Comparison of ENCODE assay signal across 13 cellular contexts in genomic region chr20:11445891-11446290, GRCh38.
"Had no signal": no experiment of that assay in that cellular context is flagged by ENCODE, and none has a peak within 500 bp of the region (broad histone marks: within the 10 kb centered on the region; RNA-seq: fewer than 3 reads in every experiment).

No MANE protein-coding gene starts in this region.

- H3K4me3 ChIP-seq: cardiac muscle cell, lower lobe of right lung, smooth muscle cell had no signal

- H3K27ac ChIP-seq: cardiac muscle cell, lower lobe of right lung, parathyroid adenoma, VCaP had no signal

- H3K4me2 ChIP-seq: smooth muscle cell had no signal

- H2AFZ ChIP-seq: parathyroid adenoma had no signal

- H3K27me3 ChIP-seq: cardiac muscle cell had no signal

- H3K79me2 ChIP-seq: parathyroid adenoma had no signal

- DNase-seq: activated CD4-positive, alpha-beta memory T cell treated with anti-CD3 and anti-CD28 coated beads, Interleukin-2, amount 10 ng/mL, durations not matched to agents 7 days and 5 days; activated CD8-positive, alpha-beta memory T cell treated with anti-CD3 and anti-CD28 coated beads, Interleukin-2, amount 50 U/mL, for 4 hours; activated gamma-delta T cell treated with Interleukin-2 at 50 U/mL for 16 hours; activated naive CD8-positive, alpha-beta T cell treated with anti-CD3 and anti-CD28 coated beads for 36 hours; activated T-cell treated with anti-CD3 and anti-CD28 coated beads, Interleukin-2, amount 50 U/mL, for 72 hours; aorta; lower lobe of right lung; naive B cell; T1000 had no signal

- H3K36me3 ChIP-seq: cardiac muscle cell, lower lobe of right lung had no signal

- ATAC-seq: activated T-cell treated with anti-CD3 and anti-CD28 coated beads, Interleukin-2, amount 50 U/mL, for 72 hours; lower lobe of right lung had no signal

- H3K9me3 ChIP-seq: lower lobe of right lung had no signal

- H3K4me1 ChIP-seq: lower lobe of right lung, parathyroid adenoma had no signal
